ENCODE assay signal across 26 cellular contexts in the genomic region with DNA sequence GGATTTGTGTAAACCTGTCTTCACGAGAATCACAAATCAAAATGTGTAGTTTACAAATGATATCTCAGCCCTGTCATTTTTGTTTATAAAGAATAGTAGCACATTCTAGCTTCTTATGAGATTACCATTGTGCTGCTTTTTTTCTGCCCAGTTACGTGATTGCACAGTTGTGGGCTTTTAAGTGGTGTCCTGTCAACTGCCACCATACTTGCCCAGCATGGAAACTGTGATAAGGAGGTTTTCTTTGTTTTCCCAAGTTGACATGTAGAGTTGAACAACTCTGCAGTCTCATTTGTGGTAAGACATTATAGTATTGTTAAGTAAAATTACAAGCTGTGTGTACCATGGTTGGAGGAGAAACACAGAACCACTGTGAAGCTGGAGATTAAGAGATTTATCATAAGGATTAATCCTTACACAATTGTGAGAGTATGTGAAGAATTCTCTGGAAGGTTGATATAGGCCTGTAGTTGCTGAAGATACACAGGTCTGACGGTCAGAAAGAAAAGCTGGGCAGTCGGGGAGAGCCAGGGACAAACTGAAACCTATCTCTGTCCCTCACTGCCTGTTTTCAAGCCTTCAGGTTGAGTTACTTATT. TPM values are rescaled to one million over a fixed set of nuclear protein-coding genes. Genes with fewer than 3 reads are reported as not detected.
DNase-seq lines count a peak whose midpoint lies in the region; ATAC-seq and TF ChIP-seq lines count a peak whose summit lies in the region.
"Had no signal": no experiment of that assay in that cellular context is flagged by ENCODE, and none has a peak within 500 bp of the region (broad histone marks: within the 10 kb centered on the region; RNA-seq: fewer than 3 reads in every experiment).

No MANE protein-coding gene starts in this region.

- peaks cover 41% of the 10 kb centered on the region for H3K79me2 ChIP-seq in osteoblast (ENCODE audit: insufficient read depth, low read length)

- H3K4me3 ChIP-seq in left ventricle myocardium inferior (no peak overlapping the region), heart left ventricle (no peak overlapping the region), osteoblast (ENCODE audit: insufficient read depth, low read length) (no peak overlapping the region), lower lobe of right lung (no peak overlapping the region)
- no peak overlapping the region for H3K4me3 ChIP-seq in Jurkat, Clone E6-1 (ENCODE audit: low read length)
- H3K4me3 ChIP-seq: MG63, stomach had no signal

- DNase-seq in left ventricle myocardium inferior (no peak), heart left ventricle (no peak), osteoblast (ENCODE audit: insufficient read length, low spot score, missing footprints) (no peak), NCI-H1048 (lab: John Stamatoyannopoulos, UW) (no peak), lower lobe of right lung (no peak)
- DNase-seq in Jurkat, Clone E6-1 (ENCODE audit: low read depth, low spot score) = peak; percentile 56
- DNase-seq in activated naive CD8-positive, alpha-beta T cell treated with anti-CD3 and anti-CD28 coated beads, Interleukin-2, amount 50 U/mL, for 24 hours = no peak
- DNase-seq in stimulated activated naive B cell treated with anti-CD40 and anti-IgM and Interleukin-4, amounts not matched to agents 10 μg/mL and 1 μg/mL and 100 μg/mL, for 72 hours = no peak
- DNase-seq: activated CD4-positive, alpha-beta T cell treated with anti-CD3 and anti-CD28 coated beads for 4 hours; activated T-cell treated with anti-CD3 and anti-CD28 coated beads for 4 hours; brain microvascular endothelial cell; COR-L47; head of caudate nucleus; MG63; midbrain; NCI-H1436 treated with DMSO at 0.1 percent for 48 hours; NCI-H2171; NCI-H524 treated with DMSO at 0.1 percent for 48 hours; stimulated activated CD4-positive, alpha-beta T cell treated with anti-CD3 and anti-CD28 coated beads, Interleukin-4, amount 100 ng/mL, for 1 hour; stomach had no signal

- ATAC-seq in heart left ventricle (no peak), lower lobe of right lung (no peak)
- ATAC-seq in activated naive CD8-positive, alpha-beta T cell treated with anti-CD3 and anti-CD28 coated beads, Interleukin-2, amount 50 U/mL, for 24 hours = peak; percentile 43
- ATAC-seq in stimulated activated naive B cell treated with anti-CD40 and anti-IgM and Interleukin-4, amounts not matched to agents 10 μg/mL and 1 μg/mL and 100 μg/mL, for 72 hours (replicated peaks) = no peak
- ATAC-seq: SK-N-SH treated with all-trans-retinoic acid at 6 μM for 48 hours had no signal

- peak overlapping the region; percentile 18 for H3K27ac ChIP-seq in left ventricle myocardium inferior (replicated peaks)
- peak overlapping the region in 6 of 12 donors; percentile 1 to 58 (median 25) for H3K27ac ChIP-seq in heart left ventricle
- H3K27ac ChIP-seq in osteoblast (ENCODE audit: low read depth, low read length) = no peak overlapping the region
- H3K27ac ChIP-seq in lower lobe of right lung = no peak overlapping the region
- H3K27ac ChIP-seq: brain microvascular endothelial cell, RWPE1, stomach had no signal

- no peak for TF ChIP-seq POLR2A in heart left ventricle (IDR thresholded peaks at IDR 0.05)

- peaks cover 3% of the 10 kb centered on the region for H4K20me1 ChIP-seq in osteoblast (ENCODE audit: insufficient read depth, low read length)

- H3K27me3 ChIP-seq in left ventricle myocardium inferior (ENCODE audit: low read depth) (no peaks in the 10 kb centered on the region), heart left ventricle (no peaks in the 10 kb centered on the region), osteoblast (ENCODE audit: insufficient read depth, low read length) (no peaks in the 10 kb centered on the region), lower lobe of right lung (ENCODE audit: low read depth) (no peaks in the 10 kb centered on the region)
- H3K27me3 ChIP-seq: brain microvascular endothelial cell, MG63, stomach had no signal

- peak overlapping the region; percentile 49 for H3K27ac Mint-ChIP-seq in activated naive CD8-positive, alpha-beta T cell treated with anti-CD3 and anti-CD28 coated beads, Interleukin-2, amount 50 U/mL, for 24 hours
- peak overlapping the region; percentile 52 for H3K27ac Mint-ChIP-seq in stimulated activated naive B cell treated with anti-CD40 and anti-IgM and Interleukin-4, amounts not matched to agents 10 μg/mL and 1 μg/mL and 100 μg/mL, for 72 hours
- H3K27ac Mint-ChIP-seq: dendritic cell treated with granulocyte-macrophage colony-stimulating factor and Interleukin-4, amounts not matched to agents 40 ng/mL and 50 ng/mL, for 4 days; type B pancreatic cell had no signal

- H3K27me3 Mint-ChIP-seq in activated naive CD8-positive, alpha-beta T cell treated with anti-CD3 and anti-CD28 coated beads, Interleukin-2, amount 50 U/mL, for 24 hours = no peaks in the 10 kb centered on the region
- H3K27me3 Mint-ChIP-seq in stimulated activated naive B cell treated with anti-CD40 and anti-IgM and Interleukin-4, amounts not matched to agents 10 μg/mL and 1 μg/mL and 100 μg/mL, for 72 hours = no peaks in the 10 kb centered on the region
- H3K27me3 Mint-ChIP-seq: dendritic cell treated with granulocyte-macrophage colony-stimulating factor and Interleukin-4, amounts not matched to agents 40 ng/mL and 50 ng/mL, for 4 days; type B pancreatic cell had no signal

- H3K4me1 Mint-ChIP-seq in activated naive CD8-positive, alpha-beta T cell treated with anti-CD3 and anti-CD28 coated beads, Interleukin-2, amount 50 U/mL, for 24 hours = peaks cover 43% of the 10 kb centered on the region
- H3K4me1 Mint-ChIP-seq in stimulated activated naive B cell treated with anti-CD40 and anti-IgM and Interleukin-4, amounts not matched to agents 10 μg/mL and 1 μg/mL and 100 μg/mL, for 72 hours = peaks cover 10 to 17% of the 10 kb centered on the region in 2 donors
- H3K4me1 Mint-ChIP-seq: neural crest cell had no signal

- peaks cover 35% of the 10 kb centered on the region for H3K4me1 ChIP-seq in left ventricle myocardium inferior
- peaks cover 0 to 46% (median 19%) of the 10 kb centered on the region in 12 donors for H3K4me1 ChIP-seq in heart left ventricle
- no peaks in the 10 kb centered on the region for H3K4me1 ChIP-seq in osteoblast (ENCODE audit: insufficient read depth, low read length)
- peaks cover 5% of the 10 kb centered on the region for H3K4me1 ChIP-seq in lower lobe of right lung

- no peaks in the 10 kb centered on the region for H3K9me3 Mint-ChIP-seq in activated naive CD8-positive, alpha-beta T cell treated with anti-CD3 and anti-CD28 coated beads, Interleukin-2, amount 50 U/mL, for 24 hours
- no peaks in the 10 kb centered on the region for H3K9me3 Mint-ChIP-seq in stimulated activated naive B cell treated with anti-CD40 and anti-IgM and Interleukin-4, amounts not matched to agents 10 μg/mL and 1 μg/mL and 100 μg/mL, for 72 hours
- H3K9me3 Mint-ChIP-seq: dendritic cell treated with granulocyte-macrophage colony-stimulating factor and Interleukin-4, amounts not matched to agents 40 ng/mL and 50 ng/mL, for 4 days; neural crest cell; type B pancreatic cell had no signal

- WGBS in heart left ventricle, 4 donors = 50 to 70% (median 63%) methylated on average over 4 of the region's 4 CpGs

- TF ChIP-seq CTCF in left ventricle myocardium inferior (IDR thresholded peaks at IDR 0.05; ENCODE audit: borderline replicate concordance) (no peak), heart left ventricle (IDR thresholded peaks at IDR 0.05) (no peak), osteoblast (IDR thresholded peaks at IDR 0.05; ENCODE audit: extremely low read depth, low read depth, low read length) (no peak), lower lobe of right lung (IDR thresholded peaks at IDR 0.05) (no peak)

- H3K36me3 ChIP-seq in left ventricle myocardium inferior (peaks cover 58% of the 10 kb centered on the region), heart left ventricle (peaks cover 0 to 79% (median 64%) of the 10 kb centered on the region in 9 donors), osteoblast (ENCODE audit: insufficient read depth, low read length) (peaks cover 57% of the 10 kb centered on the region), lower lobe of right lung (peaks cover 64% of the 10 kb centered on the region)

- H3K36me3 Mint-ChIP-seq in activated naive CD8-positive, alpha-beta T cell treated with anti-CD3 and anti-CD28 coated beads, Interleukin-2, amount 50 U/mL, for 24 hours (ENCODE audit: low read depth) = peaks cover 34% of the 10 kb centered on the region
- H3K36me3 Mint-ChIP-seq in stimulated activated naive B cell treated with anti-CD40 and anti-IgM and Interleukin-4, amounts not matched to agents 10 μg/mL and 1 μg/mL and 100 μg/mL, for 72 hours = peaks cover 24 to 38% of the 10 kb centered on the region in 2 donors

- H3K4me3 Mint-ChIP-seq in activated naive CD8-positive, alpha-beta T cell treated with anti-CD3 and anti-CD28 coated beads, Interleukin-2, amount 50 U/mL, for 24 hours = no peak overlapping the region
- H3K4me3 Mint-ChIP-seq in stimulated activated naive B cell treated with anti-CD40 and anti-IgM and Interleukin-4, amounts not matched to agents 10 μg/mL and 1 μg/mL and 100 μg/mL, for 72 hours = no peak overlapping the region
- H3K4me3 Mint-ChIP-seq: dendritic cell treated with granulocyte-macrophage colony-stimulating factor and Interleukin-4, amounts not matched to agents 40 ng/mL and 50 ng/mL, for 4 days; neural crest cell; type B pancreatic cell had no signal

- intact Hi-C loops in left ventricle myocardium inferior (cut with micrococcal nuclease) (no loop called here), heart left ventricle (cut with DNase I) (no loop called here), lower lobe of right lung (cut with DNase I) (no loop called here)

- no peak overlapping the region for H2AFZ ChIP-seq in osteoblast (ENCODE audit: low read length)

- H3K9me3 ChIP-seq in left ventricle myocardium inferior (replicated peaks) (no peaks in the 10 kb centered on the region), heart left ventricle (no peaks in the 10 kb centered on the region), osteoblast (ENCODE audit: low read depth, low read length) (no peaks in the 10 kb centered on the region), lower lobe of right lung (no peaks in the 10 kb centered on the region)
- H3K9me3 ChIP-seq: MG63, stomach had no signal

- no peak overlapping the region for H3K4me2 ChIP-seq in osteoblast (ENCODE audit: insufficient read depth, low read length)

RNA-seq across cellular contexts. Expression of a gene that starts 12.2 kb away (rescaled TPM):
- total RNA-seq in left ventricle myocardium inferior (89.8 TPM), heart left ventricle (100 to 1,000 TPM in 1 of 9 donors, 10 to 100 TPM in 8; 57.2 to 106 (median 77.3) TPM), osteoblast (79.6 and 100 TPM in 2 replicates), lower lobe of right lung (72.6 TPM)
- 10 to 100 TPM; 51.0 to 53.5 TPM for polyA plus RNA-seq in heart left ventricle
- 128 TPM for polyA plus RNA-seq in Jurkat, Clone E6-1 (2012; ENCODE audit: insufficient read depth, insufficient read length)

RNA-seq across cellular contexts. Expression of a gene that starts 16.0 kb away (rescaled TPM):
- not detected for total RNA-seq in left ventricle myocardium inferior
- total RNA-seq in heart left ventricle = not detected
- polyA plus RNA-seq in heart left ventricle = under 1 TPM in 1 of 2 donors, not detected in 1; 0.26 TPM
- polyA plus RNA-seq in Jurkat, Clone E6-1 (2012; ENCODE audit: insufficient read depth, insufficient read length) = not detected
- not detected in 2 replicates for total RNA-seq in osteoblast
- total RNA-seq in lower lobe of right lung = not detected
- total RNA-seq: endothelial cell of umbilical vein, neural crest cell had no signal
- polyA plus RNA-seq: endothelial cell of umbilical vein had no signal

RNA-seq across cellular contexts. Expression of a gene that starts 45.6 kb away (rescaled TPM):
- total RNA-seq in left ventricle myocardium inferior = 17.1 TPM
- 10 to 100 TPM; 15.2 to 70.4 (median 22.5) TPM for total RNA-seq in heart left ventricle
- polyA plus RNA-seq in heart left ventricle = 10 to 100 TPM; 12.0 to 53.6 TPM
- 70.5 TPM for polyA plus RNA-seq in Jurkat, Clone E6-1 (2012; ENCODE audit: insufficient read depth, insufficient read length)
- 4.0 and 4.1 TPM in 2 replicates for total RNA-seq in osteoblast
- total RNA-seq in lower lobe of right lung = 13.8 TPM

RNA-seq across cellular contexts. Expression of a gene that starts 46.8 kb away (rescaled TPM):
- 82.2 TPM for total RNA-seq in left ventricle myocardium inferior
- 100 to 1,000 TPM in 4 of 9 donors, 10 to 100 TPM in 5; 71.6 to 195 (median 93.4) TPM for total RNA-seq in heart left ventricle
- 10 to 100 TPM; 60.3 to 75.2 TPM for polyA plus RNA-seq in heart left ventricle
- 2.5 TPM for polyA plus RNA-seq in Jurkat, Clone E6-1 (2012; ENCODE audit: insufficient read depth, insufficient read length)
- under 0.01 TPM in 1 of 2 replicates, not detected in the other for total RNA-seq in osteoblast
- total RNA-seq in lower lobe of right lung = 2.5 TPM
